34 cellular contexts compared by ENCODE assay signal in the genomic region with DNA sequence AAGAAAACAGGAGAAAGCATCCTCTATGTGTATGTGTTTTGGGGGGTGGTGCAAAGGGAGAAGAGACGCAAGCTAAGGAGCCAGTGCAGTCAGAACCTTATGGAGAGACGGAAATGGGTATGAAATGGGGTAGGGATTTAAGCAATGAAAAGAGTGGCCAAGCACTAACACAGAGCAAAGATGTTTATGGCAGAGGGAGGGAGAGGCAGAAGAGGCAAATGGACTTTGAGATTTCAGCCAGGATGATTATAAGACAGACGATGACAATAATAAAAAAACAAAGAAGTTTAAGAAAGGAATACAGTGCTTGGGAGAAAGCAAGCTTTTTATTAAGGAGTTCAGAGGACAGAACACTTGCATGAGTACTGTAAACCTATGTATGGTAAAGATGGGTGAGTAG.
"Had no signal": no experiment of that assay in that cellular context is flagged by ENCODE, and none has a peak within 500 bp of the region (broad histone marks: within the 10 kb centered on the region; RNA-seq: fewer than 3 reads in every experiment).

No MANE protein-coding gene starts in this region.

- H3K36me3 ChIP-seq: breast epithelium, WERI-Rb-1 had no signal

- H3K4me1 Mint-ChIP-seq: activated CD4-positive, alpha-beta memory T cell treated with anti-CD3 and anti-CD28 coated beads, Interleukin-2, amount 10 ng/mL, durations not matched to agents 7 days and 5 days; activated CD4-positive, alpha-beta T cell treated with anti-CD3 and anti-CD28 coated beads, Interleukin-2, amount 10 ng/mL, durations not matched to agents 24 days and 14 days; activated naive CD8-positive, alpha-beta T cell treated with anti-CD3 and anti-CD28 coated beads, Interleukin-2, amount 10 ng/mL, durations not matched to agents 7 days and 5 days had no signal

- H3K4me1 ChIP-seq: breast epithelium had no signal

- H3K9me3 ChIP-seq: ascending aorta, breast epithelium, esophagus muscularis mucosa, gastrocnemius medialis, heart left ventricle had no signal

- H3K27ac Mint-ChIP-seq: activated CD4-positive, alpha-beta memory T cell treated with anti-CD3 and anti-CD28 coated beads, Interleukin-2, amount 10 ng/mL, durations not matched to agents 7 days and 5 days; activated CD4-positive, alpha-beta T cell treated with anti-CD3 and anti-CD28 coated beads for 36 hours; activated CD4-positive, alpha-beta T cell treated with anti-CD3 and anti-CD28 coated beads, Interleukin-2, amount 10 ng/mL, durations not matched to agents 24 days and 14 days; activated naive CD4-positive, alpha-beta T cell treated with anti-CD3 and anti-CD28 coated beads, Interleukin-2, amount 50 U/mL, for 72 hours; activated naive CD8-positive, alpha-beta T cell treated with anti-CD3 and anti-CD28 coated beads, Interleukin-2, amount 10 ng/mL, durations not matched to agents 7 days and 5 days; activated T-cell treated with anti-CD3 and anti-CD28 coated beads, Interleukin-2, amount 50 U/mL, for 24 hours; activated T-cell treated with anti-CD3 and anti-CD28 coated beads, Interleukin-2, amount 50 U/mL, for 72 hours; dendritic cell treated with granulocyte-macrophage colony-stimulating factor and Interleukin-4, amounts not matched to agents 40 ng/mL and 50 ng/mL, for 4 days had no signal

- H3K27ac ChIP-seq: ascending aorta, breast epithelium, cardiac muscle cell, coronary artery, dorsolateral prefrontal cortex, foreskin keratinocyte, gastrocnemius medialis, heart left ventricle, WERI-Rb-1 had no signal

- H3K27me3 Mint-ChIP-seq: activated CD4-positive, alpha-beta memory T cell treated with anti-CD3 and anti-CD28 coated beads, Interleukin-2, amount 10 ng/mL, durations not matched to agents 7 days and 5 days; activated CD4-positive, alpha-beta T cell treated with anti-CD3 and anti-CD28 coated beads for 36 hours; activated CD4-positive, alpha-beta T cell treated with anti-CD3 and anti-CD28 coated beads, Interleukin-2, amount 10 ng/mL, durations not matched to agents 24 days and 14 days; activated naive CD8-positive, alpha-beta T cell treated with anti-CD3 and anti-CD28 coated beads, Interleukin-2, amount 10 ng/mL, durations not matched to agents 7 days and 5 days; activated T-cell treated with anti-CD3 and anti-CD28 coated beads, Interleukin-2, amount 50 U/mL, for 24 hours; brain; dendritic cell treated with granulocyte-macrophage colony-stimulating factor and Interleukin-4, amounts not matched to agents 40 ng/mL and 50 ng/mL, for 4 days had no signal

- DNase-seq: activated CD4-positive, alpha-beta memory T cell treated with anti-CD3 and anti-CD28 coated beads, Interleukin-2, amount 10 ng/mL, durations not matched to agents 7 days and 5 days; activated CD4-positive, alpha-beta T cell treated with anti-CD3 and anti-CD28 coated beads for 36 hours; activated CD4-positive, alpha-beta T cell treated with anti-CD3 and anti-CD28 coated beads, Interleukin-2, amount 10 ng/mL, durations not matched to agents 24 days and 14 days; activated CD4-positive, alpha-beta T cell treated with anti-CD3 and anti-CD28 coated beads, Interleukin-2, amount 50 U/mL, for 4 hours; activated CD4-positive, CD25-positive, alpha-beta regulatory T cell; activated CD4-positive, CD25-positive, alpha-beta regulatory T cell treated with anti-CD3 and anti-CD28 coated beads, Interleukin-2, amount 50 U/mL, for 72 hours; activated CD8-positive, alpha-beta memory T cell treated with anti-CD3 and anti-CD28 coated beads, Interleukin-2, amount 50 U/mL, for 48 hours; activated gamma-delta T cell treated with Interleukin-2 at 50 U/mL for 16 hours; activated naive CD4-positive, alpha-beta T cell treated with Interleukin-2 at 50 U/mL for 16 hours; activated naive CD8-positive, alpha-beta T cell treated with anti-CD3 and anti-CD28 coated beads, Interleukin-2, amount 10 ng/mL, durations not matched to agents 7 days and 5 days; activated T-cell treated with anti-CD3 and anti-CD28 coated beads for 4 hours; activated T-cell treated with anti-CD3 and anti-CD28 coated beads, Interleukin-2, amount 50 U/mL, for 24 hours; activated T-cell treated with anti-CD3 and anti-CD28 coated beads, Interleukin-2, amount 50 U/mL, for 72 hours; central memory CD4-positive, alpha-beta T cell; cerebellar nuclear complex; dorsolateral prefrontal cortex; effector memory CD4-positive, alpha-beta T cell; erythroblast; foreskin keratinocyte; gastrocnemius medialis; glutamatergic neuron; heart left ventricle; T-helper 1 cell; T-helper 2 cell; T1000; WERI-Rb-1 had no signal

- H3K4me3 Mint-ChIP-seq: activated CD4-positive, alpha-beta memory T cell treated with anti-CD3 and anti-CD28 coated beads, Interleukin-2, amount 10 ng/mL, durations not matched to agents 7 days and 5 days; activated CD4-positive, alpha-beta T cell treated with anti-CD3 and anti-CD28 coated beads for 36 hours; activated CD4-positive, alpha-beta T cell treated with anti-CD3 and anti-CD28 coated beads, Interleukin-2, amount 10 ng/mL, durations not matched to agents 24 days and 14 days; activated naive CD8-positive, alpha-beta T cell treated with anti-CD3 and anti-CD28 coated beads, Interleukin-2, amount 10 ng/mL, durations not matched to agents 7 days and 5 days; activated T-cell treated with anti-CD3 and anti-CD28 coated beads, Interleukin-2, amount 50 U/mL, for 24 hours; activated T-cell treated with anti-CD3 and anti-CD28 coated beads, Interleukin-2, amount 50 U/mL, for 72 hours; brain; dendritic cell treated with granulocyte-macrophage colony-stimulating factor and Interleukin-4, amounts not matched to agents 40 ng/mL and 50 ng/mL, for 4 days had no signal

- ATAC-seq: activated CD4-positive, alpha-beta T cell treated with anti-CD3 and anti-CD28 coated beads for 36 hours; activated naive CD4-positive, alpha-beta T cell treated with anti-CD3 and anti-CD28 coated beads, Interleukin-2, amount 50 U/mL, for 72 hours; foreskin keratinocyte; gastrocnemius medialis had no signal

- H3K36me3 Mint-ChIP-seq: activated naive CD4-positive, alpha-beta T cell treated with anti-CD3 and anti-CD28 coated beads, Interleukin-2, amount 50 U/mL, for 72 hours had no signal

- H3K9me3 Mint-ChIP-seq: activated CD4-positive, alpha-beta memory T cell treated with anti-CD3 and anti-CD28 coated beads, Interleukin-2, amount 10 ng/mL, durations not matched to agents 7 days and 5 days; activated CD4-positive, alpha-beta T cell treated with anti-CD3 and anti-CD28 coated beads, Interleukin-2, amount 10 ng/mL, durations not matched to agents 24 days and 14 days; activated naive CD4-positive, alpha-beta T cell treated with anti-CD3 and anti-CD28 coated beads, Interleukin-2, amount 50 U/mL, for 72 hours; activated naive CD8-positive, alpha-beta T cell treated with anti-CD3 and anti-CD28 coated beads, Interleukin-2, amount 10 ng/mL, durations not matched to agents 7 days and 5 days; activated T-cell treated with anti-CD3 and anti-CD28 coated beads, Interleukin-2, amount 50 U/mL, for 24 hours; activated T-cell treated with anti-CD3 and anti-CD28 coated beads, Interleukin-2, amount 50 U/mL, for 72 hours; brain; dendritic cell treated with granulocyte-macrophage colony-stimulating factor and Interleukin-4, amounts not matched to agents 40 ng/mL and 50 ng/mL, for 4 days had no signal

- H3K4me3 ChIP-seq: ascending aorta, breast epithelium, cardiac muscle cell, coronary artery, dorsolateral prefrontal cortex, esophagus muscularis mucosa, gastrocnemius medialis, heart left ventricle had no signal

- H3K27me3 ChIP-seq: ascending aorta, breast epithelium, cardiac muscle cell, dorsolateral prefrontal cortex, esophagus muscularis mucosa, foreskin keratinocyte, gastrocnemius medialis, heart left ventricle had no signal
